23 cellular contexts compared by ENCODE assay signal in genomic region chr3:116914004-116914403, GRCh38.
A peak's percentile ranks its signal among the peaks of the same experiment; 100 is the strongest.
DNase-seq lines count a peak whose midpoint lies in the region; FAIRE-seq and TF ChIP-seq lines count a peak whose summit lies in the region.
"Had no signal": no experiment of that assay in that cellular context is flagged by ENCODE, and none has a peak within 500 bp of the region (broad histone marks: within the 10 kb centered on the region; RNA-seq: fewer than 3 reads in every experiment).

No MANE protein-coding gene starts in this region.

- peaks cover 0 to 14% of the 10 kb centered on the region in 2 experiments; a peak in 2 of 4 replicates for H3K4me1 ChIP-seq in SK-N-SH (ENCODE audit: control insufficient read depth in 1 of 2, insufficient read depth in 2 of 2, low read depth in 1 of 2, low read length in 1 of 2)
- H3K4me1 ChIP-seq: A549; BLaER1 treated with 17β-estradiol and CSF1 and Interleukin-3, amounts not matched to agents 10 nM and 100 nM; Caco-2 had no signal

- peak overlapping the region in 1 of 2 experiments; percentile 98; a peak in 3 of 4 replicates for H3K27ac ChIP-seq in SK-N-SH (ENCODE audit: low read depth in 2 of 2, low read length in 1 of 2)
- H3K27ac ChIP-seq: 22Rv1; A549; BLaER1 treated with 17β-estradiol and CSF1 and Interleukin-3, amounts not matched to agents 10 nM and 100 nM; C4-2B had no signal

- peak; percentile 43 for FAIRE-seq in islet of Langerhans (lab: Jason Lieb, UNC)
- FAIRE-seq: A549, D721Med, G401.6, GM12878, GM12892, GM18507, GM19239 had no signal

- no peak for TF ChIP-seq RAD21 in SK-N-SH (IDR thresholded peaks at IDR 0.05; ENCODE audit: low read length)

- DNase-seq in NCI-H1105 treated with DMSO at 0.1 percent for 48 hours (lab: John Stamatoyannopoulos, UW) (peak; percentile 24), NCI-H1105 (lab: John Stamatoyannopoulos, UW) (no peak), SK-N-SH (no peak), erythroblast (lab: John Stamatoyannopoulos, UW) (no peak), GM03348 (ENCODE audit: low spot score) (no peak)
- DNase-seq: AML-193; Caco-2; Calu3; CD4-positive, alpha-beta T cell; CD8-positive, alpha-beta T cell; DMS79 treated with DMSO at 0.1 percent for 48 hours; GF-D8 had no signal

- H3F3A ChIP-seq in SK-N-SH (replicated peaks; ENCODE audit: insufficient read depth), result no peaks in the 10 kb centered on the region

- no peak for TF ChIP-seq CTCF in SK-N-SH (IDR thresholded peaks at IDR 0.05)

- no peak overlapping the region for H3K9ac ChIP-seq in SK-N-SH
- H3K9ac ChIP-seq: BLaER1 treated with 17β-estradiol and CSF1 and Interleukin-3, amounts not matched to agents 10 nM and 100 nM had no signal

- H3K79me2 ChIP-seq in SK-N-SH (ENCODE audit: insufficient read depth), result no peaks in the 10 kb centered on the region

- POLR2A ChIA-PET in SK-N-SH (lab: Yijun Ruan, JAX), result interaction anchor here (1.0 kb wide), 1 partner anchor 60 kb away, joined by 3 read pairs; no protein-coding TSS in a partner anchor

- H2AFZ ChIP-seq in SK-N-SH (ENCODE audit: low read depth), result 0 out of 2 replicates have a peak overlapping the region, but pooled peaks have one; percentile 22

- no peak for TF ChIP-seq POLR2A in erythroblast (IDR thresholded peaks at IDR 0.05; ENCODE audit: low read length)

- H3K27me3 ChIP-seq in SK-N-SH (ENCODE audit: insufficient read depth), result no peaks in the 10 kb centered on the region
- H3K27me3 ChIP-seq: BLaER1 treated with 17β-estradiol and CSF1 and Interleukin-3, amounts not matched to agents 10 nM and 100 nM had no signal

- no peak overlapping the region for H3K4me2 ChIP-seq in SK-N-SH
- H3K4me2 ChIP-seq: A549; BLaER1 treated with 17β-estradiol and CSF1 and Interleukin-3, amounts not matched to agents 10 nM and 100 nM had no signal

- no peaks in the 10 kb centered on the region for H4K20me1 ChIP-seq in SK-N-SH (ENCODE audit: insufficient read depth)
- H4K20me1 ChIP-seq: BLaER1 treated with 17β-estradiol and CSF1 and Interleukin-3, amounts not matched to agents 10 nM and 100 nM had no signal

- TF ChIP-seq EP300 in SK-N-SH (IDR thresholded peaks at IDR 0.05; ENCODE audit: borderline replicate concordance in 1 of 2, low read depth in 1 of 2, low read length in 1 of 2), result peak in 1 of 2 experiments; percentile 41; a peak in 3 of 4 replicates

- no peaks in the 10 kb centered on the region for H3K9me3 ChIP-seq in SK-N-SH
- H3K9me3 ChIP-seq: A549; BLaER1 treated with 17β-estradiol and CSF1 and Interleukin-3, amounts not matched to agents 10 nM and 100 nM; Caco-2 had no signal

- H3K9me2 ChIP-seq in SK-N-SH, result no peaks in the 10 kb centered on the region

- 8% methylated on average over 2 of the region's 2 CpGs for WGBS in SK-N-SH (ENCODE audit: low lambda C conversion rate)

- H3K36me3 ChIP-seq in SK-N-SH (replicated peaks in 1 of 2; ENCODE audit: control insufficient read depth in 1 of 2, insufficient read depth in 2 of 2, low read length in 1 of 2), result no peaks in the 10 kb centered on the region
- H3K36me3 ChIP-seq: BLaER1 treated with 17β-estradiol and CSF1 and Interleukin-3, amounts not matched to agents 10 nM and 100 nM had no signal

- CTCF ChIA-PET in SK-N-SH (lab: Yijun Ruan, JAX), result interaction anchor here (0.9 to 1.3 kb wide), 4 partner anchors 10 to 143 kb away, joined by 3 to 6 read pairs (median 4); no protein-coding TSS in a partner anchor

- no peak overlapping the region for H3K4me3 ChIP-seq in SK-N-SH (ENCODE audit: low read depth in 2 of 2, low read length in 1 of 2)
- H3K4me3 ChIP-seq: A549; BLaER1 treated with 17β-estradiol and CSF1 and Interleukin-3, amounts not matched to agents 10 nM and 100 nM; GM12878 had no signal

TF ChIP-seq in SK-N-SH, 30 proteins besides CTCF, POLR2A, EP300 and RAD21:
- peak; percentile 16; the same call in 1 of the 2 replicates for TF ChIP-seq JUND (IDR thresholded peaks at IDR 0.05)
- TF ChIP-seq RCOR1 (IDR thresholded peaks at IDR 0.05; ENCODE audit: low read length), result peak; percentile 69
- TF ChIP-seq GABPA (IDR thresholded peaks at IDR 0.05; ENCODE audit: low read depth), result no peak
- no peak for TF ChIP-seq FOXJ3 (CRISPR knock-in tag; IDR thresholded peaks at IDR 0.05)
- TF ChIP-seq GATA2 (CRISPR knock-in tag; IDR thresholded peaks at IDR 0.05), result peak; percentile 46
- peak; percentile 56; the same call in 1 of the 2 replicates for TF ChIP-seq NFIC (IDR thresholded peaks at IDR 0.05; ENCODE audit: borderline replicate concordance)
- TF ChIP-seq TEAD4 (IDR thresholded peaks at IDR 0.05; ENCODE audit: borderline replicate concordance, insufficient read depth), result peak; percentile 34; the same call in 1 of the 2 replicates
- TF ChIP-seq, protein P1, sequence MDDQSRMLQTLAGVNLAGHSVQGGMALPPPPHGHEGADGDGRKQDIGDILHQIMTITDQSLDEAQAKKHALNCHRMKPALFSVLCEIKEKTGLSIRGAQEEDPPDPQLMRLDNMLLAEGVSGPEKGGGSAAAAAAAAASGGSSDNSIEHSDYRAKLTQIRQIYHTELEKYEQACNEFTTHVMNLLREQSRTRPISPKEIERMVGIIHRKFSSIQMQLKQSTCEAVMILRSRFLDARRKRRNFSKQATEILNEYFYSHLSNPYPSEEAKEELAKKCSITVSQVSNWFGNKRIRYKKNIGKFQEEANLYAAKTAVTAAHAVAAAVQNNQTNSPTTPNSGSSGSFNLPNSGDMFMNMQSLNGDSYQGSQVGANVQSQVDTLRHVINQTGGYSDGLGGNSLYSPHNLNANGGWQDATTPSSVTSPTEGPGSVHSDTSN (IDR thresholded peaks at IDR 0.05), result peak; percentile 50; the same call in 1 of the 2 replicates
